12 cellular contexts compared by ENCODE assay signal in the genomic region with DNA sequence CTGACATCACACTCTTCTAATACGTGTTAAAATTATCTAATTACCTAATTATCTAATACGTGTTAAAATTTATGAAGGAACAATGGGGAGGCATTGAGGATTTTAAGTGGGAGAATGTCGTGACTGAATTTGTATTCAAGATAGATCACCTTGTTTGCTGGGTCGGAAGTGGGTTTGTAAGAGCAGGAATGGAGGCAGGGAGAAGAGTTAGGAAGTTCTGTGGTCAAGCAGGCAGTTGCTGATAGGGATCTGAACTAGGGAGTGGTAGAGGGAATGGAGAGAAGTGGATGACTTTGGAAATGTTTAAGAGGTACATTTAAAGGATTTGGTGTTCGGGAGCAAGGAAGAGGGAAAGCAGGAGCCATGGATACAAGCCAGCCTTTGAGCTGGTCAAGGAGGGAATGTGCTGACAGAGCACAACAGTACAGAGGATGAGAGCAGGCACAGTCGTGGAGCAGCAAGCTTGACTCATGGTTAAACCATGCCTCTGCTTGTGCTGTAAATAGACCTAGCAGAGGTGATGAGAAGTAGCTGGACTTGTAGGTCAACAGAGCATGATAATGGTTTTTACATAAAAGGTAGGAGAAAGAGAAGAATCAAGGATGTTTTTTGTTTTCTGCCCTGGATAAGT. TPM values are rescaled to one million over a fixed set of nuclear protein-coding genes. Genes with fewer than 3 reads are reported as not detected.
DNase-seq lines count a peak whose midpoint lies in the region; ATAC-seq, FAIRE-seq and TF ChIP-seq lines count a peak whose summit lies in the region.
"Had no signal": no experiment of that assay in that cellular context is flagged by ENCODE, and none has a peak within 500 bp of the region (broad histone marks: within the 10 kb centered on the region; RNA-seq: fewer than 3 reads in every experiment).

No MANE protein-coding gene starts in this region.

- DNase-seq in H54 (ENCODE audit: insufficient read length, low spot score): peak; percentile 7
- peak; percentile 93 for DNase-seq in amniotic epithelial cell (ENCODE audit: low read depth)
- peak; percentile 51 to 79 for DNase-seq in foreskin keratinocyte
- peak; percentile 41 for DNase-seq in retinal pigment epithelial cell (ENCODE audit: low read depth)
- no peak for DNase-seq in naive thymus-derived CD4-positive, alpha-beta T cell
- DNase-seq: activated naive CD8-positive, alpha-beta T cell treated with anti-CD3 and anti-CD28 coated beads, Interleukin-2, amount 10 ng/mL, durations not matched to agents 7 days and 5 days; NCI-H1092 treated with DMSO at 0.1 percent for 48 hours; NCI-H446 had no signal

- peaks cover 0 to 15% (median 0%) of the 10 kb centered on the region in 5 donors for H3K36me3 Mint-ChIP-seq in naive thymus-derived CD4-positive, alpha-beta T cell

- intact Hi-C loops in naive thymus-derived CD4-positive, alpha-beta T cell (cut with micrococcal nuclease): no loop called here

- TF ChIP-seq POLR2A in H54 (IDR thresholded peaks at IDR 0.05; ENCODE audit: low read depth, low read length): no peak

- H3K4me3 ChIP-seq in retinal pigment epithelial cell (ENCODE audit: low read length): no peak overlapping the region
- H3K4me3 ChIP-seq in naive thymus-derived CD4-positive, alpha-beta T cell (ENCODE audit: low read length): no peak overlapping the region
- H3K4me3 ChIP-seq: skin epidermis had no signal

- no peaks in the 10 kb centered on the region for H3K27me3 ChIP-seq in foreskin keratinocyte
- H3K27me3 ChIP-seq in naive thymus-derived CD4-positive, alpha-beta T cell (ENCODE audit: control insufficient read depth in 2 of 2, insufficient read depth in 2 of 2, low read length in 2 of 2): no peaks in the 10 kb centered on the region

- H3K27ac ChIP-seq in foreskin keratinocyte: no peak overlapping the region
- H3K27ac ChIP-seq in naive thymus-derived CD4-positive, alpha-beta T cell (ENCODE audit: low read depth, low read length): no peak overlapping the region
- H3K27ac ChIP-seq: skin epidermis had no signal

- H3K4me3 Mint-ChIP-seq in naive thymus-derived CD4-positive, alpha-beta T cell: no peak overlapping the region
- H3K4me3 Mint-ChIP-seq: activated naive CD8-positive, alpha-beta T cell treated with anti-CD3 and anti-CD28 coated beads, Interleukin-2, amount 10 ng/mL, durations not matched to agents 7 days and 5 days had no signal

- H3K9me3 ChIP-seq in naive thymus-derived CD4-positive, alpha-beta T cell (ENCODE audit: control insufficient read depth in 2 of 3, low read length in 3 of 3): no peaks in the 10 kb centered on the region

- CTCF ChIA-PET in naive thymus-derived CD4-positive, alpha-beta T cell (lab: Charles Lee): interaction anchor here (0.5 to 3.1 kb wide), 2 partner anchors 19 to 198 kb away, joined by 3 to 9 read pairs; no protein-coding TSS in a partner anchor

- H3K4me1 ChIP-seq in foreskin keratinocyte: peaks cover 6% of the 10 kb centered on the region
- peaks cover 0 to 5% of the 10 kb centered on the region in 2 donors for H3K4me1 ChIP-seq in naive thymus-derived CD4-positive, alpha-beta T cell (ENCODE audit: control insufficient read depth in 2 of 2, insufficient read depth in 2 of 2, low read length in 2 of 2)

- ATAC-seq in foreskin keratinocyte: peak; percentile 78
- ATAC-seq in naive thymus-derived CD4-positive, alpha-beta T cell: no peak
- no peak for ATAC-seq in HG02970 (IDR thresholded peaks at IDR 0.05; ENCODE audit: low FRiP score, unreplicated experiment)
- ATAC-seq in GM21528 (IDR thresholded peaks at IDR 0.05; ENCODE audit: low FRiP score, unreplicated experiment): no peak

- POLR2A ChIA-PET in naive thymus-derived CD4-positive, alpha-beta T cell (lab: Charles Lee): no interaction called here

- H3K36me3 ChIP-seq in naive thymus-derived CD4-positive, alpha-beta T cell (ENCODE audit: control insufficient read depth in 2 of 3, insufficient read depth in 3 of 3, low read length in 3 of 3): no peaks in the 10 kb centered on the region

- H3K27me3 Mint-ChIP-seq in naive thymus-derived CD4-positive, alpha-beta T cell: no peaks in the 10 kb centered on the region
- H3K27me3 Mint-ChIP-seq: activated naive CD8-positive, alpha-beta T cell treated with anti-CD3 and anti-CD28 coated beads, Interleukin-2, amount 10 ng/mL, durations not matched to agents 7 days and 5 days had no signal

- H3K27ac Mint-ChIP-seq in naive thymus-derived CD4-positive, alpha-beta T cell: no peak overlapping the region
- H3K27ac Mint-ChIP-seq: activated naive CD8-positive, alpha-beta T cell treated with anti-CD3 and anti-CD28 coated beads, Interleukin-2, amount 10 ng/mL, durations not matched to agents 7 days and 5 days had no signal

- no peak for TF ChIP-seq CTCF in foreskin keratinocyte (conservative IDR thresholded peaks at IDR 0.05)
- no peak for TF ChIP-seq CTCF in retinal pigment epithelial cell (conservative IDR thresholded peaks at IDR 0.05; ENCODE audit: low read depth, low read length)

- peak; percentile 79 for FAIRE-seq in H54 (lab: Jason Lieb, UNC)

- H3K9me3 Mint-ChIP-seq in naive thymus-derived CD4-positive, alpha-beta T cell: no peaks in the 10 kb centered on the region
- H3K9me3 Mint-ChIP-seq: activated naive CD8-positive, alpha-beta T cell treated with anti-CD3 and anti-CD28 coated beads, Interleukin-2, amount 10 ng/mL, durations not matched to agents 7 days and 5 days had no signal

- peaks cover 0 to 34% (median 17%) of the 10 kb centered on the region in 7 donors for H3K4me1 Mint-ChIP-seq in naive thymus-derived CD4-positive, alpha-beta T cell

RNA-seq across cellular contexts. Expression of a gene that starts 16.2 kb away (rescaled TPM):
- total RNA-seq in foreskin keratinocyte: not detected in 2 replicates
- polyA plus RNA-seq in foreskin keratinocyte: not detected in 2 replicates
- total RNA-seq in naive thymus-derived CD4-positive, alpha-beta T cell: 10 to 100 TPM in 2 of 5 experiments, 1 to 10 TPM in 1, under 1 TPM in 1, not detected in 1; 0.30 to 17.1 (median 7.5) TPM
- polyA plus RNA-seq in naive thymus-derived CD4-positive, alpha-beta T cell: not detected
- total RNA-seq: dermis microvascular lymphatic vessel endothelial cell had no signal

RNA-seq across cellular contexts. Expression of a gene that starts 33.8 kb away (rescaled TPM):
- total RNA-seq in foreskin keratinocyte: not detected in 2 replicates
- not detected in 2 replicates for polyA plus RNA-seq in foreskin keratinocyte
- under 1 TPM; 0.05 to 0.15 (median 0.08) TPM for total RNA-seq in naive thymus-derived CD4-positive, alpha-beta T cell
- not detected for polyA plus RNA-seq in naive thymus-derived CD4-positive, alpha-beta T cell
- total RNA-seq: dermis microvascular lymphatic vessel endothelial cell had no signal

Comparison
In these comparisons a context has a peak if more than half of its experiments do, and no peak if none do; other contexts are left out.
1. DNase-seq: peak in H54 (single experiment), amniotic epithelial cell (single experiment), foreskin keratinocyte (2 of 2) and retinal pigment epithelial cell (single experiment); none in naive thymus-derived CD4-positive, alpha-beta T cell (0 of 9).